In genomic region chr1:160801836-160802580, GRCh38 we compare ENCODE assay signal across 33 cellular contexts. TPM values are rescaled to one million over a fixed set of nuclear protein-coding genes. Genes with fewer than 3 reads are reported as not detected.
DNase-seq lines count a peak whose midpoint lies in the region; ATAC-seq and TF ChIP-seq lines count a peak whose summit lies in the region.
"Had no signal": no experiment of that assay in that cellular context is flagged by ENCODE, and none has a peak within 500 bp of the region (broad histone marks: within the 10 kb centered on the region; RNA-seq: fewer than 3 reads in every experiment).

No MANE protein-coding gene starts in this region.

- peaks cover 79% of the 10 kb centered on the region for H3K4me1 ChIP-seq in CD4-positive, alpha-beta memory T cell (ENCODE audit: insufficient read depth, low read length)
- H3K4me1 ChIP-seq in IMR-90 (ENCODE audit: control insufficient read depth, insufficient read depth, low read length): no peaks in the 10 kb centered on the region
- no peaks in the 10 kb centered on the region for H3K4me1 ChIP-seq in gastrocnemius medialis
- H3K4me1 ChIP-seq: psoas muscle, sigmoid colon had no signal

- 73% methylated on average over 20 of the region's 43 CpGs; no CpG with 5 or more reads in 1 of the 2 experiments for WGBS in IMR-90 (ENCODE audit: extremely low coverage in 2 of 2, insufficient read length in 1 of 2), 2 experiments

- H3K56ac ChIP-seq in IMR-90 (ENCODE audit: extremely low read depth, insufficient read depth, low read length): no peak overlapping the region

- H3K9me1 ChIP-seq in IMR-90 (ENCODE audit: insufficient read depth, low read length): no peaks in the 10 kb centered on the region

- in situ Hi-C loops in IMR-90 (cut with MboI; ENCODE audit: low sequenced_read_pairs) (no loop called here), gastrocnemius medialis (cut with MboI; ENCODE audit: low sequenced_read_pairs in 4 of 4) (no loop called here)

- no peaks in the 10 kb centered on the region for H3K79me1 ChIP-seq in IMR-90 (ENCODE audit: low read depth in 1 of 2, low read length in 2 of 2)

- peaks cover 0 to 16% (median 10%) of the 10 kb centered on the region in 8 donors for H3K9me3 Mint-ChIP-seq in CD4-positive, alpha-beta memory T cell
- peaks cover 18% of the 10 kb centered on the region for H3K9me3 Mint-ChIP-seq in chondrocyte (ENCODE audit: low read depth)
- peaks cover 12% of the 10 kb centered on the region for H3K9me3 Mint-ChIP-seq in osteocyte (ENCODE audit: unreplicated experiment)

- intact Hi-C loops in CD4-positive, alpha-beta memory T cell (cut with micrococcal nuclease): loop anchor here (1.0 kb wide), 1 partner anchor 25 kb away; no protein-coding TSS in a partner anchor
- intact Hi-C loops in IMR-90 (cut with micrococcal nuclease): no loop called here
- intact Hi-C loops in gastrocnemius medialis (cut with DNase I; ENCODE audit: low total_unique reads): no loop called here

- no peak overlapping the region for H3K18ac ChIP-seq in IMR-90 (ENCODE audit: low read depth, low read length)

- no peak for TF ChIP-seq CTCF in IMR-90 (conservative IDR thresholded peaks at IDR 0.05; ENCODE audit: low read depth, low read length)
- no peak for TF ChIP-seq CTCF in chondrocyte (IDR thresholded peaks at IDR 0.05)
- no peak for TF ChIP-seq CTCF in osteocyte (IDR thresholded peaks at IDR 0.05)
- TF ChIP-seq CTCF in gastrocnemius medialis (IDR thresholded peaks at IDR 0.05 in 4 of 5, conservative IDR thresholded peaks at IDR 0.05 in 1 of 5): no peak

- no peak overlapping the region for H2BK120ac ChIP-seq in IMR-90 (ENCODE audit: low read depth, low read length)

- H2BK20ac ChIP-seq in IMR-90 (ENCODE audit: low read depth, low read length): no peak overlapping the region

- DNase-seq in CD4-positive, alpha-beta memory T cell: no peak
- no peak for DNase-seq in IMR-90
- DNase-seq in chondrocyte (ENCODE audit: low spot score): peak; percentile 76
- DNase-seq in osteocyte (ENCODE audit: extremely low spot score, unreplicated experiment): peak; percentile 80
- DNase-seq in gastrocnemius medialis: no peak
- DNase-seq in stimulated activated naive CD4-positive, alpha-beta T cell (lab: John Stamatoyannopoulos, UW): no peak
- DNase-seq: activated CD4-positive, alpha-beta memory T cell treated with anti-CD3 and anti-CD28 coated beads, Interleukin-2, amount 10 ng/mL, durations not matched to agents 7 days and 5 days; activated CD4-positive, alpha-beta T cell treated with anti-CD3 and anti-CD28 coated beads for 1 hour; C1 segment of cervical spinal cord; endodermal cell; GOT3; midbrain; naive B cell; NCI-H1092; NCI-H1694; NCI-H446 treated with DMSO at 0.1 percent for 48 hours; NCI-H82; nucleus accumbens; psoas muscle; RPMI8226; sigmoid colon; stimulated activated CD4-positive, alpha-beta T cell treated with anti-CD3 and anti-CD28 coated beads, Interleukin-12 subunit alpha, Interleukin-12 subunit beta, amount 100 ng/mL, for 4 hours; stimulated activated CD4-positive, alpha-beta T cell treated with anti-CD3 and anti-CD28 coated beads, Interleukin-2, amount 100 ng/mL, for 48 hours; T-helper 2 cell had no signal

- ATAC-seq in IMR-90 (ENCODE audit: low read depth): no peak
- ATAC-seq in gastrocnemius medialis: no peak
- ATAC-seq in GM21786 (IDR thresholded peaks at IDR 0.05; ENCODE audit: unreplicated experiment): no peak
- ATAC-seq: psoas muscle had no signal

- H4K91ac ChIP-seq in IMR-90 (ENCODE audit: insufficient read depth, low read depth, low read length): no peak overlapping the region

- no peaks in the 10 kb centered on the region for H4K20me1 ChIP-seq in IMR-90 (ENCODE audit: insufficient read depth, low read length)

- H3K23ac ChIP-seq in IMR-90 (ENCODE audit: low read depth, low read length): no peak overlapping the region

- H3K27ac Mint-ChIP-seq in CD4-positive, alpha-beta memory T cell: peak overlapping the region in 3 of 7 donors; percentile 90 to 98 (median 98)
- H3K27ac Mint-ChIP-seq in chondrocyte (ENCODE audit: unreplicated experiment) (no peak overlapping the region), osteocyte (ENCODE audit: unreplicated experiment) (no peak overlapping the region)
- H3K27ac Mint-ChIP-seq: endodermal cell, type B pancreatic cell had no signal

- H3K9me3 ChIP-seq in CD4-positive, alpha-beta memory T cell (ENCODE audit: control insufficient read depth in 1 of 2, low read length in 2 of 2): peaks cover 0 to 4% of the 10 kb centered on the region in 2 donors
- no peaks in the 10 kb centered on the region for H3K9me3 ChIP-seq in IMR-90 (ENCODE audit: control insufficient read depth, insufficient read depth, low read length)
- no peaks in the 10 kb centered on the region for H3K9me3 ChIP-seq in gastrocnemius medialis

- H2BK5ac ChIP-seq in IMR-90 (ENCODE audit: low read depth, low read length, poor library complexity, severe bottlenecking): no peak overlapping the region

- dilution Hi-C loops in IMR-90 (cut with HindIII; ENCODE audit: low sequenced_read_pairs, unreplicated experiment): no loop called here

- H3K27me3 Mint-ChIP-seq in CD4-positive, alpha-beta memory T cell: no peaks in the 10 kb centered on the region
- H3K27me3 Mint-ChIP-seq in chondrocyte (ENCODE audit: low read depth) (peaks cover 7% of the 10 kb centered on the region), osteocyte (ENCODE audit: unreplicated experiment) (no peaks in the 10 kb centered on the region)
- H3K27me3 Mint-ChIP-seq: naive B cell, type B pancreatic cell had no signal

- H4K5ac ChIP-seq in IMR-90 (ENCODE audit: low read depth, low read length): no peak overlapping the region

- no peak overlapping the region for H3K4ac ChIP-seq in IMR-90 (ENCODE audit: low read depth, low read length)

- H3K36me3 Mint-ChIP-seq in CD4-positive, alpha-beta memory T cell: peaks cover 71 to 81% of the 10 kb centered on the region in 2 donors
- no peaks in the 10 kb centered on the region for H3K36me3 Mint-ChIP-seq in chondrocyte (ENCODE audit: low read depth)
- no peaks in the 10 kb centered on the region for H3K36me3 Mint-ChIP-seq in osteocyte (ENCODE audit: unreplicated experiment)
- H3K36me3 Mint-ChIP-seq: type B pancreatic cell had no signal

- H3K14ac ChIP-seq in IMR-90 (replicated peaks; ENCODE audit: low read depth, low read length): no peak overlapping the region

- H3K36me3 ChIP-seq in CD4-positive, alpha-beta memory T cell (ENCODE audit: insufficient read depth, low read length): peaks cover 11% of the 10 kb centered on the region
- H3K36me3 ChIP-seq in IMR-90 (ENCODE audit: control insufficient read depth, insufficient read depth, low read length): no peaks in the 10 kb centered on the region
- no peaks in the 10 kb centered on the region for H3K36me3 ChIP-seq in gastrocnemius medialis
- H3K36me3 ChIP-seq: cardiac muscle cell, sigmoid colon had no signal

- peak overlapping the region; percentile 21 for H2AFZ ChIP-seq in IMR-90 (replicated peaks; ENCODE audit: low read length, poor library complexity)

- POLR2A ChIA-PET in CD4-positive, alpha-beta memory T cell (lab: Charles Lee; ENCODE audit: partially characterized antibody): interaction anchor here (1.0 to 1.1 kb wide), 3 partner anchors 10 to 28 kb away, joined by 3 to 7 read pairs (median 3); no protein-coding TSS in a partner anchor
- POLR2A ChIA-PET in IMR-90 (lab: Charles Lee; ENCODE audit: unreplicated experiment): no interaction called here

- TF ChIP-seq RAD21 in IMR-90 (IDR thresholded peaks at IDR 0.05; ENCODE audit: low read length): no peak

- no peaks in the 10 kb centered on the region for H3K27me3 ChIP-seq in CD4-positive, alpha-beta memory T cell (ENCODE audit: insufficient read depth, low read length)
- H3K27me3 ChIP-seq in IMR-90 (ENCODE audit: control insufficient read depth, insufficient read depth, low read length) (no peaks in the 10 kb centered on the region), gastrocnemius medialis (no peaks in the 10 kb centered on the region)
- H3K27me3 ChIP-seq: cardiac muscle cell, sigmoid colon had no signal

- H3K27ac ChIP-seq in CD4-positive, alpha-beta memory T cell (ENCODE audit: low read depth, low read length): peak overlapping the region; percentile 1
- H3K27ac ChIP-seq in IMR-90 (ENCODE audit: insufficient read depth, low read length) (no peak overlapping the region), gastrocnemius medialis (no peak overlapping the region)
- H3K27ac ChIP-seq: cardiac muscle cell, psoas muscle, sigmoid colon, SK-N-MC had no signal

- TF ChIP-seq POLR2A in IMR-90 (IDR thresholded peaks at IDR 0.05; ENCODE audit: low read depth, low read length): no peak
- TF ChIP-seq POLR2A in gastrocnemius medialis (IDR thresholded peaks at IDR 0.05): no peak

- no peak overlapping the region for H2BK15ac ChIP-seq in IMR-90 (ENCODE audit: low read depth, low read length)

- no peak overlapping the region for H2AK9ac ChIP-seq in IMR-90 (replicated peaks; ENCODE audit: low read depth, low read length, poor library complexity)

- peak overlapping the region in 4 of 8 donors; percentile 80 to 98 (median 97) for H3K4me3 Mint-ChIP-seq in CD4-positive, alpha-beta memory T cell
- H3K4me3 Mint-ChIP-seq in chondrocyte (ENCODE audit: unreplicated experiment) (no peak overlapping the region), osteocyte (ENCODE audit: unreplicated experiment) (no peak overlapping the region)
- H3K4me3 Mint-ChIP-seq: endodermal cell, type B pancreatic cell had no signal

- no TSS peak for BruUV-seq in IMR-90 (replicated peaks; lab: Mats Ljungman, UMichigan)

- no peak overlapping the region for H3K9ac ChIP-seq in IMR-90 (ENCODE audit: low read depth, low read length)

- no peak overlapping the region for H3K4me2 ChIP-seq in IMR-90 (ENCODE audit: low read depth, low read length)

- H4K8ac ChIP-seq in IMR-90 (ENCODE audit: low read depth in 2 of 2, low read length in 2 of 2): no peak overlapping the region

- no peak overlapping the region for H3K4me3 ChIP-seq in CD4-positive, alpha-beta memory T cell (ENCODE audit: low read length in 2 of 2)
- H3K4me3 ChIP-seq in IMR-90 (ENCODE audit: insufficient read depth, low read depth, low read length) (no peak overlapping the region), gastrocnemius medialis (no peak overlapping the region)
- H3K4me3 ChIP-seq: cardiac muscle cell, psoas muscle, sigmoid colon, SK-N-MC had no signal

- H3K4me1 Mint-ChIP-seq in CD4-positive, alpha-beta memory T cell: peaks cover 58 to 94% (median 75%) of the 10 kb centered on the region in 4 donors
- H3K4me1 Mint-ChIP-seq in chondrocyte (ENCODE audit: low read depth) (no peaks in the 10 kb centered on the region), osteocyte (ENCODE audit: unreplicated experiment) (no peaks in the 10 kb centered on the region)
- H3K4me1 Mint-ChIP-seq: endodermal cell had no signal

- H2AK5ac ChIP-seq in IMR-90 (ENCODE audit: low read depth, low read length): no peak overlapping the region

- CTCF ChIA-PET in CD4-positive, alpha-beta memory T cell (lab: Charles Lee; ENCODE audit: partially characterized antibody): interaction anchor here (1.3 to 1.7 kb wide), 2 partner anchors 22 to 29 kb away, joined by 5 to 6 read pairs; no protein-coding TSS in a partner anchor
- CTCF ChIA-PET in IMR-90 (lab: Yijun Ruan, JAX): no interaction called here

RNA-seq across cellular contexts. Expression of gene LY9, which starts 6.0 kb away (rescaled TPM):
- total RNA-seq in CD4-positive, alpha-beta memory T cell: 100 to 1,000 TPM; 131 to 136 TPM
- polyA plus RNA-seq in CD4-positive, alpha-beta memory T cell: 100 to 1,000 TPM; 163 to 211 TPM
- total RNA-seq in IMR-90 (2012; rRNA removed) (not detected in 2 replicates), chondrocyte (not detected in 3 replicates), osteocyte (not detected in 2 replicates), gastrocnemius medialis (not detected)
- not detected in 2 replicates for polyA plus RNA-seq in IMR-90 (2012; rRNA removed)
- polyA plus RNA-seq in IMR-90 (2012; cell fraction: cytosol; rRNA removed): not detected in 2 replicates
- not detected in 2 replicates for polyA plus RNA-seq in IMR-90 (2012; cell fraction: nucleus; rRNA removed; ENCODE audit: low replicate concordance)
- total RNA-seq: astrocyte, cardiac muscle cell, endodermal cell, fibroblast of villous mesenchyme, HT1080, kidney epithelial cell had no signal
- polyA plus RNA-seq: AG04450, cardiac muscle cell had no signal

Comparison
In these comparisons a context has a peak if more than half of its experiments do, and no peak if none do; other contexts are left out.
1. DNase-seq: peak in chondrocyte (single experiment) and osteocyte (single experiment); none in CD4-positive, alpha-beta memory T cell (0 of 5), IMR-90 (single experiment), gastrocnemius medialis (0 of 2) and stimulated activated naive CD4-positive, alpha-beta T cell (0 of 6).
2. RNA of gene LY9, which starts 6.0 kb away (total RNA-seq): 131 to 136 TPM in CD4-positive, alpha-beta memory T cell; not detected in chondrocyte, not detected in gastrocnemius medialis, not detected in IMR-90 and not detected in osteocyte; every median in the first group is over 100 times any median in the second.